ENCODE assay signal across 1 cellular context in the genomic region with DNA sequence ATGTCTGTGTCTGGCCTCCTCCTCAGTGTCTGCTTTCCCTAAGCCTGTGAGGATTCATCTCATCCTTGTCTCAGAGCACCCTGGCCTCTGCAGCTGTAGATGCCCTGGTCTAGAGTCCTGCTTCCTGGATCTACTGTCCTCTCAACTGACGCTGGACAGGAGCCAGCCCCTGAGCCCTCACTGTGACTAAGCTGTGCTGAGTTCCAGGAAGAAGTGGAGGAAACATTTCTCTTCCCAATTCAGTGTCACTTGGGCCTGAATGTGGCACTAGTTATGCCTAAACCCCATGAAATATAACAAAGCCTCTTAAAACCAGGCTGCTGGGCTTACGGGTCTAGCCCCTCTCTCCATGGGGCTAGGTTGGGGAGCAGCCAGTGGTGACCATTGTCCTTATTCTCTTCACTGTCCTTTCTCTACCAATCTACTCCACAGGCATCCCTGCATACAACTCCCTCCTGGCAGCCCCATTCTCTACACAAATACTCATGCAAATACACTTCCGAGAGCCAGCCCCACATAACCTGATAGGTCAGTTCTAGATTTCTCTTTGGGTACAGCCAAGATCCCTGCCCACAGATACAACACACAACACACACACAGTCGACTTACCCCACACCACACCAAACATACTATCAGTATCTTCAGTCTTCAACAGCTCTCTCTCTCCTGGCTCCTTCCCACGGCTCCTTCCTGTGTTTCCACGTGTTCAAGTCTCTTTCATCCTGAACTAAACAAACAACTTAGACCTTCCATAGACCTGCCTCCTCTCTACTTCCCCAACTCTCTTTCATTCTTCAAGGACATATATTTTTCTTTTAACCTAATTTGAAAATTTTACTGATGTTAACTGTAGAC.
TF ChIP-seq lines count a peak whose summit lies in the region.

No MANE protein-coding gene starts in this region.

TF ChIP-seq in K562, 482 proteins besides CTCF, POLR2A, EP300 and RAD21 (continued from another document and continues in another):
- TF ChIP-seq, protein P1, sequence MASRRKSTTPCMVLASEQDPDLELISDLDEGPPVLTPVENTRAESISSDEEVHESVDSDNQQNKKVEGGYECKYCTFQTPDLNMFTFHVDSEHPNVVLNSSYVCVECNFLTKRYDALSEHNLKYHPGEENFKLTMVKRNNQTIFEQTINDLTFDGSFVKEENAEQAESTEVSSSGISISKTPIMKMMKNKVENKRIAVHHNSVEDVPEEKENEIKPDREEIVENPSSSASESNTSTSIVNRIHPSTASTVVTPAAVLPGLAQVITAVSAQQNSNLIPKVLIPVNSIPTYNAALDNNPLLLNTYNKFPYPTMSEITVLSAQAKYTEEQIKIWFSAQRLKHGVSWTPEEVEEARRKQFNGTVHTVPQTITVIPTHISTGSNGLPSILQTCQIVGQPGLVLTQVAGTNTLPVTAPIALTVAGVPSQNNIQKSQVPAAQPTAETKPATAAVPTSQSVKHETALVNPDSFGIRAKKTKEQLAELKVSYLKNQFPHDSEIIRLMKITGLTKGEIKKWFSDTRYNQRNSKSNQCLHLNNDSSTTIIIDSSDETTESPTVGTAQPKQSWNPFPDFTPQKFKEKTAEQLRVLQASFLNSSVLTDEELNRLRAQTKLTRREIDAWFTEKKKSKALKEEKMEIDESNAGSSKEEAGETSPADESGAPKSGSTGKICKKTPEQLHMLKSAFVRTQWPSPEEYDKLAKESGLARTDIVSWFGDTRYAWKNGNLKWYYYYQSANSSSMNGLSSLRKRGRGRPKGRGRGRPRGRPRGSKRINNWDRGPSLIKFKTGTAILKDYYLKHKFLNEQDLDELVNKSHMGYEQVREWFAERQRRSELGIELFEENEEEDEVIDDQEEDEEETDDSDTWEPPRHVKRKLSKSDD (conservative IDR thresholded peaks at IDR 0.05; ENCODE audit: low read length), result no peak
- TF ChIP-seq, protein P2, sequence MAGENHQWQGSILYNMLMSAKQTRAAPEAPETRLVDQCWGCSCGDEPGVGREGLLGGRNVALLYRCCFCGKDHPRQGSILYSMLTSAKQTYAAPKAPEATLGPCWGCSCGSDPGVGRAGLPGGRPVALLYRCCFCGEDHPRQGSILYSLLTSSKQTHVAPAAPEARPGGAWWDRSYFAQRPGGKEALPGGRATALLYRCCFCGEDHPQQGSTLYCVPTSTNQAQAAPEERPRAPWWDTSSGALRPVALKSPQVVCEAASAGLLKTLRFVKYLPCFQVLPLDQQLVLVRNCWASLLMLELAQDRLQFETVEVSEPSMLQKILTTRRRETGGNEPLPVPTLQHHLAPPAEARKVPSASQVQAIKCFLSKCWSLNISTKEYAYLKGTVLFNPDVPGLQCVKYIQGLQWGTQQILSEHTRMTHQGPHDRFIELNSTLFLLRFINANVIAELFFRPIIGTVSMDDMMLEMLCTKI (IDR thresholded peaks at IDR 0.05; ENCODE audit: partially characterized antibody), result no peak
- TF ChIP-seq PHF21A (IDR thresholded peaks at IDR 0.05; ENCODE audit: borderline replicate concordance, low read depth), result no peak
- TF ChIP-seq, protein P3, sequence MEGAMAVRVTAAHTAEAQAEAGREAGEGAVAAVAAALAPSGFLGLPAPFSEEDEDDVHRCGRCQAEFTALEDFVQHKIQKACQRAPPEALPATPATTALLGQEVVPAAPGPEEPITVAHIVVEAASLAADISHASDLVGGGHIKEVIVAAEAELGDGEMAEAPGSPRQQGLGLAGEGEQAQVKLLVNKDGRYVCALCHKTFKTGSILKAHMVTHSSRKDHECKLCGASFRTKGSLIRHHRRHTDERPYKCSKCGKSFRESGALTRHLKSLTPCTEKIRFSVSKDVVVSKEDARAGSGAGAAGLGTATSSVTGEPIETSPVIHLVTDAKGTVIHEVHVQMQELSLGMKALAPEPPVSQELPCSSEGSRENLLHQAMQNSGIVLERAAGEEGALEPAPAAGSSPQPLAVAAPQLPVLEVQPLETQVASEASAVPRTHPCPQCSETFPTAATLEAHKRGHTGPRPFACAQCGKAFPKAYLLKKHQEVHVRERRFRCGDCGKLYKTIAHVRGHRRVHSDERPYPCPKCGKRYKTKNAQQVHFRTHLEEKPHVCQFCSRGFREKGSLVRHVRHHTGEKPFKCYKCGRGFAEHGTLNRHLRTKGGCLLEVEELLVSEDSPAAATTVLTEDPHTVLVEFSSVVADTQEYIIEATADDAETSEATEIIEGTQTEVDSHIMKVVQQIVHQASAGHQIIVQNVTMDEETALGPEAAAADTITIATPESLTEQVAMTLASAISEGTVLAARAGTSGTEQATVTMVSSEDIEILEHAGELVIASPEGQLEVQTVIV (CRISPR knock-in tag; IDR thresholded peaks at IDR 0.05; ENCODE audit: borderline replicate concordance), result no peak
- TF ChIP-seq PHF8 (IDR thresholded peaks at IDR 0.05; ENCODE audit: borderline replicate concordance, low read length), result peak; percentile 44; the same call in 1 of the 2 replicates
- no peak for TF ChIP-seq DNMT1 (IDR thresholded peaks at IDR 0.05)
- peak; percentile 51 for TF ChIP-seq RBBP5 (IDR thresholded peaks at IDR 0.05; ENCODE audit: borderline replicate concordance, insufficient read depth, low read length, poor library complexity, severe bottlenecking)
- TF ChIP-seq ILF3 (IDR thresholded peaks at IDR 0.05; ENCODE audit: borderline replicate concordance), result no peak
- TF ChIP-seq POLR2G (IDR thresholded peaks at IDR 0.05; ENCODE audit: low read depth, low read length), result no peak
- TF ChIP-seq TCF3 (CRISPR knock-in tag; IDR thresholded peaks at IDR 0.05), result no peak; the same call in 1 of the 2 replicates
- TF ChIP-seq COPS2 (conservative IDR thresholded peaks at IDR 0.05), result no peak
- no peak for TF ChIP-seq NFXL1 (CRISPR knock-in tag; IDR thresholded peaks at IDR 0.05)
- TF ChIP-seq TCFL5 (CRISPR knock-in tag; conservative IDR thresholded peaks at IDR 0.05), result no peak; the same call in 1 of the 2 replicates
- peak; percentile 64; the same call in 1 of the 2 replicates for TF ChIP-seq FOXJ2 (tag; IDR thresholded peaks at IDR 0.05)
- TF ChIP-seq, protein P4, sequence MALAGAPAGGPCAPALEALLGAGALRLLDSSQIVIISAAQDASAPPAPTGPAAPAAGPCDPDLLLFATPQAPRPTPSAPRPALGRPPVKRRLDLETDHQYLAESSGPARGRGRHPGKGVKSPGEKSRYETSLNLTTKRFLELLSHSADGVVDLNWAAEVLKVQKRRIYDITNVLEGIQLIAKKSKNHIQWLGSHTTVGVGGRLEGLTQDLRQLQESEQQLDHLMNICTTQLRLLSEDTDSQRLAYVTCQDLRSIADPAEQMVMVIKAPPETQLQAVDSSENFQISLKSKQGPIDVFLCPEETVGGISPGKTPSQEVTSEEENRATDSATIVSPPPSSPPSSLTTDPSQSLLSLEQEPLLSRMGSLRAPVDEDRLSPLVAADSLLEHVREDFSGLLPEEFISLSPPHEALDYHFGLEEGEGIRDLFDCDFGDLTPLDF (CRISPR knock-in tag; IDR thresholded peaks at IDR 0.05), result no peak
- TF ChIP-seq MTA1 (IDR thresholded peaks at IDR 0.05; ENCODE audit: borderline replicate concordance), result no peak
- TF ChIP-seq BDP1 (IDR thresholded peaks at IDR 0.05; ENCODE audit: insufficient read depth, insufficient read length), result no peak
- TF ChIP-seq RB1 (IDR thresholded peaks at IDR 0.05; ENCODE audit: low read depth), result no peak
- TF ChIP-seq ZNF174 (CRISPR knock-in tag; IDR thresholded peaks at IDR 0.05), result no peak
- peak; percentile 44 for TF ChIP-seq KDM5B (IDR thresholded peaks at IDR 0.05; ENCODE audit: insufficient replicate concordance, low read depth, low read length)
- TF ChIP-seq NCOA6 (IDR thresholded peaks at IDR 0.05), result no peak
- no peak for TF ChIP-seq MYBL2 (IDR thresholded peaks at IDR 0.05; ENCODE audit: low read depth)
- TF ChIP-seq MYBL2 (CRISPR knock-in tag; IDR thresholded peaks at IDR 0.05; ENCODE audit: borderline replicate concordance), result no peak
- no peak for TF ChIP-seq GATAD2B (IDR thresholded peaks at IDR 0.05; ENCODE audit: borderline replicate concordance)
- no peak for TF ChIP-seq PCBP2 (IDR thresholded peaks at IDR 0.05; ENCODE audit: low read depth, low read length, poor library complexity, severe bottlenecking)
- no peak for TF ChIP-seq ZKSCAN8 (CRISPR knock-in tag; IDR thresholded peaks at IDR 0.05)
- TF ChIP-seq, protein P5, sequence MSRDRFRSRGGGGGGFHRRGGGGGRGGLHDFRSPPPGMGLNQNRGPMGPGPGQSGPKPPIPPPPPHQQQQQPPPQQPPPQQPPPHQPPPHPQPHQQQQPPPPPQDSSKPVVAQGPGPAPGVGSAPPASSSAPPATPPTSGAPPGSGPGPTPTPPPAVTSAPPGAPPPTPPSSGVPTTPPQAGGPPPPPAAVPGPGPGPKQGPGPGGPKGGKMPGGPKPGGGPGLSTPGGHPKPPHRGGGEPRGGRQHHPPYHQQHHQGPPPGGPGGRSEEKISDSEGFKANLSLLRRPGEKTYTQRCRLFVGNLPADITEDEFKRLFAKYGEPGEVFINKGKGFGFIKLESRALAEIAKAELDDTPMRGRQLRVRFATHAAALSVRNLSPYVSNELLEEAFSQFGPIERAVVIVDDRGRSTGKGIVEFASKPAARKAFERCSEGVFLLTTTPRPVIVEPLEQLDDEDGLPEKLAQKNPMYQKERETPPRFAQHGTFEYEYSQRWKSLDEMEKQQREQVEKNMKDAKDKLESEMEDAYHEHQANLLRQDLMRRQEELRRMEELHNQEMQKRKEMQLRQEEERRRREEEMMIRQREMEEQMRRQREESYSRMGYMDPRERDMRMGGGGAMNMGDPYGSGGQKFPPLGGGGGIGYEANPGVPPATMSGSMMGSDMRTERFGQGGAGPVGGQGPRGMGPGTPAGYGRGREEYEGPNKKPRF (IDR thresholded peaks at IDR 0.05; ENCODE audit: low read depth, low read length), result no peak
- TF ChIP-seq SMAD1 (IDR thresholded peaks at IDR 0.05; ENCODE audit: low read depth, low read length, partially characterized antibody), result no peak
- TF ChIP-seq RFX7 (CRISPR knock-in tag; IDR thresholded peaks at IDR 0.05), result no peak
- TF ChIP-seq, protein P6, sequence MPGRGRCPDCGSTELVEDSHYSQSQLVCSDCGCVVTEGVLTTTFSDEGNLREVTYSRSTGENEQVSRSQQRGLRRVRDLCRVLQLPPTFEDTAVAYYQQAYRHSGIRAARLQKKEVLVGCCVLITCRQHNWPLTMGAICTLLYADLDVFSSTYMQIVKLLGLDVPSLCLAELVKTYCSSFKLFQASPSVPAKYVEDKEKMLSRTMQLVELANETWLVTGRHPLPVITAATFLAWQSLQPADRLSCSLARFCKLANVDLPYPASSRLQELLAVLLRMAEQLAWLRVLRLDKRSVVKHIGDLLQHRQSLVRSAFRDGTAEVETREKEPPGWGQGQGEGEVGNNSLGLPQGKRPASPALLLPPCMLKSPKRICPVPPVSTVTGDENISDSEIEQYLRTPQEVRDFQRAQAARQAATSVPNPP (IDR thresholded peaks at IDR 0.05; ENCODE audit: borderline replicate concordance, insufficient read depth, insufficient read length), result no peak
- TF ChIP-seq, protein P7, sequence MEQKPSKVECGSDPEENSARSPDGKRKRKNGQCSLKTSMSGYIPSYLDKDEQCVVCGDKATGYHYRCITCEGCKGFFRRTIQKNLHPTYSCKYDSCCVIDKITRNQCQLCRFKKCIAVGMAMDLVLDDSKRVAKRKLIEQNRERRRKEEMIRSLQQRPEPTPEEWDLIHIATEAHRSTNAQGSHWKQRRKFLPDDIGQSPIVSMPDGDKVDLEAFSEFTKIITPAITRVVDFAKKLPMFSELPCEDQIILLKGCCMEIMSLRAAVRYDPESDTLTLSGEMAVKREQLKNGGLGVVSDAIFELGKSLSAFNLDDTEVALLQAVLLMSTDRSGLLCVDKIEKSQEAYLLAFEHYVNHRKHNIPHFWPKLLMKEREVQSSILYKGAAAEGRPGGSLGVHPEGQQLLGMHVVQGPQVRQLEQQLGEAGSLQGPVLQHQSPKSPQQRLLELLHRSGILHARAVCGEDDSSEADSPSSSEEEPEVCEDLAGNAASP (IDR thresholded peaks at IDR 0.05), result no peak
- no peak for TF ChIP-seq ZFP1 (CRISPR knock-in tag; IDR thresholded peaks at IDR 0.05)
- TF ChIP-seq, protein P8, sequence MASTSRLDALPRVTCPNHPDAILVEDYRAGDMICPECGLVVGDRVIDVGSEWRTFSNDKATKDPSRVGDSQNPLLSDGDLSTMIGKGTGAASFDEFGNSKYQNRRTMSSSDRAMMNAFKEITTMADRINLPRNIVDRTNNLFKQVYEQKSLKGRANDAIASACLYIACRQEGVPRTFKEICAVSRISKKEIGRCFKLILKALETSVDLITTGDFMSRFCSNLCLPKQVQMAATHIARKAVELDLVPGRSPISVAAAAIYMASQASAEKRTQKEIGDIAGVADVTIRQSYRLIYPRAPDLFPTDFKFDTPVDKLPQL (IDR thresholded peaks at IDR 0.05; ENCODE audit: extremely low read depth, insufficient read length), result no peak
- TF ChIP-seq, protein P9, sequence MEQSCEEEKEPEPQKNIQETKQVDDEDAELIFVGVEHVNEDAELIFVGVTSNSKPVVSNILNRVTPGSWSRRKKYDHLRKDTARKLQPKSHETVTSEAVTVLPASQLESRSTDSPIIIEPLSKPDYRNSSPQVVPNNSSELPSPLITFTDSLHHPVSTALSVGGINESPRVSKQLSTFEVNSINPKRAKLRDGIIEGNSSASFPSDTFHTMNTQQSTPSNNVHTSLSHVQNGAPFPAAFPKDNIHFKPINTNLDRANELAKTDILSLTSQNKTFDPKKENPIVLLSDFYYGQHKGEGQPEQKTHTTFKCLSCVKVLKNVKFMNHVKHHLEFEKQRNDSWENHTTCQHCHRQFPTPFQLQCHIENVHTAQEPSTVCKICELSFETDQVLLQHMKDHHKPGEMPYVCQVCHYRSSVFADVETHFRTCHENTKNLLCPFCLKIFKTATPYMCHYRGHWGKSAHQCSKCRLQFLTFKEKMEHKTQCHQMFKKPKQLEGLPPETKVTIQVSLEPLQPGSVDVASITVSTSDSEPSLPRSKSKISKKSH (CRISPR knock-in tag; IDR thresholded peaks at IDR 0.05), result no peak
- TF ChIP-seq MAZ (CRISPR knock-in tag; conservative IDR thresholded peaks at IDR 0.05 in 1 of 2, IDR thresholded peaks at IDR 0.05 in 1 of 2), result 0 out of 4 replicates have a peak, but pooled peaks of 1 of the 2 experiments have one; percentile 31
- no peak for TF ChIP-seq ZNF12 (CRISPR knock-in tag; IDR thresholded peaks at IDR 0.05)
- TF ChIP-seq, protein P10, sequence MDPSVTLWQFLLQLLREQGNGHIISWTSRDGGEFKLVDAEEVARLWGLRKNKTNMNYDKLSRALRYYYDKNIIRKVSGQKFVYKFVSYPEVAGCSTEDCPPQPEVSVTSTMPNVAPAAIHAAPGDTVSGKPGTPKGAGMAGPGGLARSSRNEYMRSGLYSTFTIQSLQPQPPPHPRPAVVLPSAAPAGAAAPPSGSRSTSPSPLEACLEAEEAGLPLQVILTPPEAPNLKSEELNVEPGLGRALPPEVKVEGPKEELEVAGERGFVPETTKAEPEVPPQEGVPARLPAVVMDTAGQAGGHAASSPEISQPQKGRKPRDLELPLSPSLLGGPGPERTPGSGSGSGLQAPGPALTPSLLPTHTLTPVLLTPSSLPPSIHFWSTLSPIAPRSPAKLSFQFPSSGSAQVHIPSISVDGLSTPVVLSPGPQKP (CRISPR knock-in tag; IDR thresholded peaks at IDR 0.05), result no peak
- TF ChIP-seq, protein P11, sequence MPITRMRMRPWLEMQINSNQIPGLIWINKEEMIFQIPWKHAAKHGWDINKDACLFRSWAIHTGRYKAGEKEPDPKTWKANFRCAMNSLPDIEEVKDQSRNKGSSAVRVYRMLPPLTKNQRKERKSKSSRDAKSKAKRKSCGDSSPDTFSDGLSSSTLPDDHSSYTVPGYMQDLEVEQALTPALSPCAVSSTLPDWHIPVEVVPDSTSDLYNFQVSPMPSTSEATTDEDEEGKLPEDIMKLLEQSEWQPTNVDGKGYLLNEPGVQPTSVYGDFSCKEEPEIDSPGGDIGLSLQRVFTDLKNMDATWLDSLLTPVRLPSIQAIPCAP (CRISPR knock-in tag; IDR thresholded peaks at IDR 0.05; ENCODE audit: borderline replicate concordance), result no peak
- TF ChIP-seq SMARCA4 (IDR thresholded peaks at IDR 0.05), result peak; percentile 70
- TF ChIP-seq ARHGAP35 (IDR thresholded peaks at IDR 0.05; ENCODE audit: partially characterized antibody), result no peak
- no peak for TF ChIP-seq GTF2A2 (tag; IDR thresholded peaks at IDR 0.05)
- TF ChIP-seq ZNF253 (CRISPR knock-in tag; conservative IDR thresholded peaks at IDR 0.05), result no peak
